ENCODE assay signal across 1 cellular context in genomic region chr9:129458155-129458661, GRCh38.
TF ChIP-seq lines count a peak whose summit lies in the region.

No MANE protein-coding gene starts in this region.

TF ChIP-seq in K562, 482 proteins besides CTCF, POLR2A, EP300 and RAD21 (continued from another document):
- TF ChIP-seq PBX2 (CRISPR knock-in tag; IDR thresholded peaks at IDR 0.05; ENCODE audit: low read depth) (no peak), PBX2 (tag; conservative IDR thresholded peaks at IDR 0.05; ENCODE audit: low read depth) (no peak), ZFX (CRISPR knock-in tag; IDR thresholded peaks at IDR 0.05) (0 out of 2 replicates have a peak, but pooled peaks have one; percentile 24), ARID3B (CRISPR knock-in tag; IDR thresholded peaks at IDR 0.05; ENCODE audit: borderline replicate concordance) (no peak), ZMIZ1 (IDR thresholded peaks at IDR 0.05; ENCODE audit: low read depth in 2 of 2, low read length in 2 of 2) (no peak), ZNF263 (CRISPR knock-in tag; IDR thresholded peaks at IDR 0.05; ENCODE audit: borderline replicate concordance) (peak; percentile 66; the same call in 1 of the 2 replicates), CLOCK (CRISPR knock-in tag; IDR thresholded peaks at IDR 0.05; ENCODE audit: borderline replicate concordance) (no peak), RAD51 (IDR thresholded peaks at IDR 0.05; ENCODE audit: borderline replicate concordance, low read depth) (peak; percentile 66), BHLHE40 (IDR thresholded peaks at IDR 0.05; ENCODE audit: low read length) (peak; percentile 75), CBFA2T2 (conservative IDR thresholded peaks at IDR 0.05) (0 out of 2 replicates have a peak, but pooled peaks have one; percentile 18), MGA (IDR thresholded peaks at IDR 0.05) (peak; percentile 34; the same call in 1 of the 2 replicates), USF2 (CRISPR knock-in tag; IDR thresholded peaks at IDR 0.05) (peak; percentile 86), SRF (CRISPR knock-in tag; IDR thresholded peaks at IDR 0.05) (peak in 1 of 2 experiments; percentile 40; a peak in 1 of 4 replicates), SOX6 (IDR thresholded peaks at IDR 0.05) (no peak), TFE3 (CRISPR knock-in tag; IDR thresholded peaks at IDR 0.05) (peak; percentile 83), SIN3B (IDR thresholded peaks at IDR 0.05; ENCODE audit: low read depth) (no peak), HDGF (IDR thresholded peaks at IDR 0.05) (no peak), USF1 (CRISPR knock-in tag; IDR thresholded peaks at IDR 0.05) (peak; percentile 91), ELK3 (CRISPR knock-in tag; IDR thresholded peaks at IDR 0.05) (no peak)
